Comparison of ENCODE assay signal across 1 cellular context in genomic region chr4:3073158-3074077, GRCh38.
TF ChIP-seq lines count a peak whose summit lies in the region.

No MANE protein-coding gene starts in this region.

TF ChIP-seq in SK-N-SH, 30 proteins besides CTCF, POLR2A, EP300 and RAD21 (continued from another document):
- TF ChIP-seq ZBTB33 (IDR thresholded peaks at IDR 0.05; ENCODE audit: borderline replicate concordance, low read depth) (no peak), PBX3 (IDR thresholded peaks at IDR 0.05) (peak; percentile 25; the same call in 1 of the 2 replicates), SIN3A (IDR thresholded peaks at IDR 0.05; ENCODE audit: borderline replicate concordance, low read depth, low read length) (no peak), FOSL2 (IDR thresholded peaks at IDR 0.05; ENCODE audit: borderline replicate concordance, low read depth) (no peak), FOXM1 (IDR thresholded peaks at IDR 0.05; ENCODE audit: low read depth) (no peak), JUND (IDR thresholded peaks at IDR 0.05) (no peak), GABPA (IDR thresholded peaks at IDR 0.05; ENCODE audit: low read depth) (no peak), USF1 (IDR thresholded peaks at IDR 0.05; ENCODE audit: borderline replicate concordance, low read depth) (no peak)
